8 cellular contexts compared by ENCODE assay signal in genomic region chr4:52713456-52713937, GRCh38. TPM values are rescaled to one million over a fixed set of nuclear protein-coding genes. Genes with fewer than 3 reads are reported as not detected.
A peak's percentile ranks its signal among the peaks of the same experiment; 100 is the strongest.
DNase-seq lines count a peak whose midpoint lies in the region; ATAC-seq and TF ChIP-seq lines count a peak whose summit lies in the region.

No MANE protein-coding gene starts in this region.

- TF ChIP-seq CTCF in PC-3 (conservative IDR thresholded peaks at IDR 0.05; ENCODE audit: low read depth, low read length) (no peak), epithelial cell of esophagus (IDR thresholded peaks at IDR 0.05; ENCODE audit: insufficient read depth, low read depth, low read length, missing control alignments) (no peak), parathyroid adenoma (IDR thresholded peaks at IDR 0.05) (no peak)

- H3K9me2 ChIP-seq in PC-3 (replicated peaks; ENCODE audit: low read length) = no peaks in the 10 kb centered on the region

- H3K4me2 ChIP-seq in PC-3 (ENCODE audit: low read length) (peak overlapping the region; percentile 94), parathyroid adenoma (ENCODE audit: low read length) (peak overlapping the region; percentile 93)

- no TSS peak for BruUV-seq in PC-3 (replicated peaks; lab: Mats Ljungman, UMichigan)

- POLR2A ChIA-PET in PC-3 (lab: Charles Lee; ENCODE audit: unreplicated experiment) = interaction anchor here (0.7 kb wide), 1 partner anchor 1325 kb away, joined by 4 read pairs; no protein-coding TSS in a partner anchor

- H3K4me3 ChIP-seq in GM08714 (ENCODE audit: low read length) (peak overlapping the region; percentile 83), PC-3 (ENCODE audit: low read length) (peak overlapping the region; percentile 82), epithelial cell of esophagus (ENCODE audit: low read length) (peak overlapping the region; percentile 71), parathyroid adenoma (ENCODE audit: low read depth, low read length) (peak overlapping the region; percentile 84)

- H3K27ac ChIP-seq in PC-3 (ENCODE audit: low read length) (peak overlapping the region; percentile 48; the same call in 1 of the 2 replicates), parathyroid adenoma (no peak overlapping the region)

- H3K9ac ChIP-seq in PC-3 (ENCODE audit: low read length) (peak overlapping the region; percentile 93), parathyroid adenoma (no peak overlapping the region)

- H3K79me2 ChIP-seq in PC-3 (ENCODE audit: low read length) (peaks cover 25% of the 10 kb centered on the region), parathyroid adenoma (no peaks in the 10 kb centered on the region)

- peaks cover 29% of the 10 kb centered on the region for H3K4me1 ChIP-seq in PC-3 (ENCODE audit: insufficient read depth, low read length)
- H3K4me1 ChIP-seq in parathyroid adenoma = peaks cover 3% of the 10 kb centered on the region

- CTCF ChIA-PET in PC-3 (lab: Charles Lee) = no interaction called here

- H3K27me3 ChIP-seq in PC-3 (ENCODE audit: low read length) = no peaks in the 10 kb centered on the region
- H3K27me3 ChIP-seq in parathyroid adenoma (ENCODE audit: control insufficient read depth, insufficient read depth, low read length) = no peaks in the 10 kb centered on the region

- H2AFZ ChIP-seq in PC-3 (ENCODE audit: low read length) (peak overlapping the region; percentile 77; the same call in 1 of the 2 replicates), parathyroid adenoma (no peak overlapping the region)

- H4K20me1 ChIP-seq in PC-3 (ENCODE audit: low read length) = no peaks in the 10 kb centered on the region

- no peak for ATAC-seq in PC-3
- ATAC-seq in GM21528 (IDR thresholded peaks at IDR 0.05; ENCODE audit: low FRiP score, unreplicated experiment) = no peak
- no peak for ATAC-seq in GM21526 (IDR thresholded peaks at IDR 0.05; ENCODE audit: low FRiP score, unreplicated experiment)

- H3K9me3 ChIP-seq in PC-3 (ENCODE audit: low read length) (no peaks in the 10 kb centered on the region), parathyroid adenoma (ENCODE audit: control insufficient read depth, low read length) (no peaks in the 10 kb centered on the region)

- H3K36me3 ChIP-seq in PC-3 (ENCODE audit: low read depth, low read length) (peaks cover 30% of the 10 kb centered on the region), parathyroid adenoma (ENCODE audit: control insufficient read depth, insufficient read depth, low read length) (no peaks in the 10 kb centered on the region)

- intact Hi-C loops in PC-3 (cut with micrococcal nuclease) = loop anchor here (2.0 kb wide), 2 partner anchors 269 to 611 kb away; no protein-coding TSS in a partner anchor

- DNase-seq in PC-3 (peak; percentile 19), epithelial cell of esophagus (ENCODE audit: low read depth) (no peak), SHP77 (lab: John Stamatoyannopoulos, UW) (no peak), putamen (ENCODE audit: low spot score) (no peak)

- peaks cover 5% of the 10 kb centered on the region for H3F3A ChIP-seq in PC-3 (ENCODE audit: low read length, unreplicated experiment)

RNA-seq across cellular contexts. Expression of gene ERVMER34-1, which starts 37.7 kb away (rescaled TPM):
- total RNA-seq in PC-3 (2014; rRNA removed) = 1.1 and 1.7 TPM in 2 replicates

RNA-seq across cellular contexts. Expression of gene USP46, which starts 54.4 kb away (rescaled TPM):
- 9.2 and 9.4 TPM in 2 replicates for total RNA-seq in PC-3 (2014; rRNA removed)
